ENCODE assay signal across 16 cellular contexts in the genomic region with DNA sequence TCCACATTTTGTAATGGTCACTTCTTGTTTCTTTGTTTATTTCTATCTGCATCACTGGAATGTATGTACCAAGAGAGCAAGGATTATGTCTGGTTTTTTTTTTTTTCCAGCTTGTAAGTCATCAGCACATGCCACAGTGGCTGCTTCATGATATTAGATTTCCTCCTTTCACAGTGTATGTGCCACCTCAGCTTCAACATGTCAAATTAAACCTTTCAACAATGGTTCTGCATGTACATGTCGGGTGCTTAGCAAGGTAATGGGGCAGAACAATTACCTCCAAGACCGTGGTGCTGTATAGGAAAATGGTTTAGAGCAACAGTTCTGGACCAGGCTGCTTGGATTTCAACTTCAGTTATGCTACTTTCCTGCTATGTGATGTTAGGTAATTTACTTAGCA.
"Had no signal": no experiment of that assay in that cellular context is flagged by ENCODE, and none has a peak within 500 bp of the region (broad histone marks: within the 10 kb centered on the region; RNA-seq: fewer than 3 reads in every experiment).

No MANE protein-coding gene starts in this region.

- H3K4me3 ChIP-seq: breast epithelium, right atrium auricular region, tibial artery, vagina had no signal

- H3K27ac Mint-ChIP-seq: activated CD4-positive, alpha-beta memory T cell treated with anti-CD3 and anti-CD28 coated beads, Interleukin-2, amount 10 ng/mL, durations not matched to agents 7 days and 5 days; activated naive CD8-positive, alpha-beta T cell treated with anti-CD3 and anti-CD28 coated beads for 36 hours; immature natural killer cell; naive thymus-derived CD4-positive, alpha-beta T cell; stimulated activated effector memory CD8-positive, alpha-beta T cell treated with anti-CD3 and anti-CD28 coated beads, Interleukin-12 subunit alpha, Interleukin-12 subunit beta, amount 100 ng/mL, for 72 hours had no signal

- H3K9me3 ChIP-seq: breast epithelium, neutrophil, right atrium auricular region, tibial artery, vagina had no signal

- H3K27ac ChIP-seq: breast epithelium, neutrophil, right atrium auricular region, tibial artery, vagina had no signal

- H3K4me3 Mint-ChIP-seq: activated CD4-positive, alpha-beta memory T cell treated with anti-CD3 and anti-CD28 coated beads, Interleukin-2, amount 10 ng/mL, durations not matched to agents 7 days and 5 days; activated naive CD8-positive, alpha-beta T cell treated with anti-CD3 and anti-CD28 coated beads for 36 hours; immature natural killer cell; naive thymus-derived CD4-positive, alpha-beta T cell; stimulated activated effector memory CD8-positive, alpha-beta T cell treated with anti-CD3 and anti-CD28 coated beads, Interleukin-12 subunit alpha, Interleukin-12 subunit beta, amount 100 ng/mL, for 72 hours had no signal

- DNase-seq: activated CD4-positive, alpha-beta memory T cell treated with anti-CD3 and anti-CD28 coated beads, Interleukin-2, amount 10 ng/mL, durations not matched to agents 7 days and 5 days; activated gamma-delta T cell treated with Interleukin-2 at 50 U/mL for 16 hours; activated naive CD8-positive, alpha-beta T cell treated with anti-CD3 and anti-CD28 coated beads for 36 hours; activated T-cell treated with anti-CD3 and anti-CD28 coated beads, Interleukin-2, amount 50 U/mL, for 48 hours; aorta; immature natural killer cell; left colon; naive thymus-derived CD4-positive, alpha-beta T cell; posterior cingulate gyrus; tibial artery had no signal

- ATAC-seq: esophagus mucosa; left colon; naive thymus-derived CD4-positive, alpha-beta T cell; stimulated activated effector memory CD8-positive, alpha-beta T cell treated with anti-CD3 and anti-CD28 coated beads, Interleukin-12 subunit alpha, Interleukin-12 subunit beta, amount 100 ng/mL, for 72 hours had no signal

- H3K4me1 Mint-ChIP-seq: activated CD4-positive, alpha-beta memory T cell treated with anti-CD3 and anti-CD28 coated beads, Interleukin-2, amount 10 ng/mL, durations not matched to agents 7 days and 5 days; activated naive CD8-positive, alpha-beta T cell treated with anti-CD3 and anti-CD28 coated beads for 36 hours; immature natural killer cell; stimulated activated effector memory CD8-positive, alpha-beta T cell treated with anti-CD3 and anti-CD28 coated beads, Interleukin-12 subunit alpha, Interleukin-12 subunit beta, amount 100 ng/mL, for 72 hours had no signal

- H3K36me3 ChIP-seq: breast epithelium, neutrophil, right atrium auricular region, tibial artery, vagina had no signal

- H3K4me1 ChIP-seq: breast epithelium, right atrium auricular region, tibial artery, vagina had no signal

- H3K36me3 Mint-ChIP-seq: activated naive CD8-positive, alpha-beta T cell treated with anti-CD3 and anti-CD28 coated beads for 36 hours; immature natural killer cell; naive thymus-derived CD4-positive, alpha-beta T cell; stimulated activated effector memory CD8-positive, alpha-beta T cell treated with anti-CD3 and anti-CD28 coated beads, Interleukin-12 subunit alpha, Interleukin-12 subunit beta, amount 100 ng/mL, for 72 hours had no signal

- H3K27me3 Mint-ChIP-seq: activated CD4-positive, alpha-beta memory T cell treated with anti-CD3 and anti-CD28 coated beads, Interleukin-2, amount 10 ng/mL, durations not matched to agents 7 days and 5 days; activated naive CD8-positive, alpha-beta T cell treated with anti-CD3 and anti-CD28 coated beads for 36 hours; naive thymus-derived CD4-positive, alpha-beta T cell had no signal

- H3K27me3 ChIP-seq: breast epithelium, neutrophil, right atrium auricular region, tibial artery, vagina had no signal
